In genomic region chr3:37387462-37387861, GRCh38 we compare ENCODE assay signal across 16 cellular contexts.
DNase-seq lines count a peak whose midpoint lies in the region; ATAC-seq and TF ChIP-seq lines count a peak whose summit lies in the region.
"Had no signal": no experiment of that assay in that cellular context is flagged by ENCODE, and none has a peak within 500 bp of the region (broad histone marks: within the 10 kb centered on the region; RNA-seq: fewer than 3 reads in every experiment).

No MANE protein-coding gene starts in this region.

- H3K4me1 ChIP-seq in tibial artery (peaks cover 0 to 35% (median 14%) of the 10 kb centered on the region in 4 donors), foreskin keratinocyte (no peaks in the 10 kb centered on the region)
- H3K4me1 ChIP-seq: BLaER1 had no signal

- peaks cover 18 to 43% (median 21%) of the 10 kb centered on the region in 3 donors for H3K36me3 ChIP-seq in tibial artery

- intact Hi-C loops in Right ventricle myocardium superior (cut with DNase I): no loop called here
- intact Hi-C loops in Right ventricle myocardium inferior (cut with DNase I): no loop called here
- intact Hi-C loops in tibial artery (cut with DNase I; ENCODE audit: low total_unique reads): no loop called here

- H3K9me3 ChIP-seq in tibial artery: no peaks in the 10 kb centered on the region
- H3K9me3 ChIP-seq: HAP-1 had no signal

- DNase-seq in Right ventricle myocardium superior: no peak
- DNase-seq in Right ventricle myocardium inferior (ENCODE audit: missing footprints): no peak
- DNase-seq in endothelial cell (ENCODE audit: low spot score): no peak
- peak; percentile 21 for DNase-seq in myocyte (ENCODE audit: low read depth)
- no peak for DNase-seq in tibial artery
- DNase-seq in GM19240 (ENCODE audit: insufficient read length, low spot score): no peak
- DNase-seq in foreskin keratinocyte: no peak
- DNase-seq: Calu3; CD4-positive, CD25-positive, alpha-beta regulatory T cell; DMS 273 treated with DMSO at 0.1 percent for 48 hours; DMS79 had no signal

- peak; percentile 12 for ATAC-seq in Right ventricle myocardium superior (ENCODE audit: poor library complexity)
- no peak for ATAC-seq in Right ventricle myocardium inferior
- no peak for ATAC-seq in foreskin keratinocyte
- ATAC-seq in GM18511 (IDR thresholded peaks at IDR 0.05; ENCODE audit: unreplicated experiment): no peak
- ATAC-seq: GM12878 had no signal

- no peak overlapping the region for H3K4me3 ChIP-seq in tibial artery
- H3K4me3 ChIP-seq: BLaER1, GM12878, HAP-1 had no signal

- H3K4me1 Mint-ChIP-seq in endothelial cell (ENCODE audit: unreplicated experiment): peaks cover 15% of the 10 kb centered on the region

- no peaks in the 10 kb centered on the region for H3K27me3 ChIP-seq in tibial artery
- H3K27me3 ChIP-seq in foreskin keratinocyte: no peaks in the 10 kb centered on the region
- H3K27me3 ChIP-seq: BLaER1 had no signal

- TF ChIP-seq CTCF in endothelial cell (IDR thresholded peaks at IDR 0.05; ENCODE audit: unreplicated experiment) (no peak), tibial artery (IDR thresholded peaks at IDR 0.05) (no peak), foreskin keratinocyte (conservative IDR thresholded peaks at IDR 0.05) (no peak)

- peak overlapping the region; percentile 57 to 66 for H3K27ac ChIP-seq in tibial artery
- H3K27ac ChIP-seq in foreskin keratinocyte: no peak overlapping the region
- H3K27ac ChIP-seq: 22Rv1, BLaER1 had no signal

- peaks cover 10% of the 10 kb centered on the region for H3K36me3 Mint-ChIP-seq in endothelial cell (ENCODE audit: low read depth, unreplicated experiment)

- no peaks in the 10 kb centered on the region for H3K9me3 Mint-ChIP-seq in endothelial cell (ENCODE audit: unreplicated experiment)

- peaks cover 4% of the 10 kb centered on the region for H3K27me3 Mint-ChIP-seq in endothelial cell (ENCODE audit: unreplicated experiment)
- H3K27me3 Mint-ChIP-seq: CD4-positive, CD25-positive, alpha-beta regulatory T cell had no signal

- H3K4me3 Mint-ChIP-seq in endothelial cell (ENCODE audit: unreplicated experiment): peak overlapping the region; percentile 9
- H3K4me3 Mint-ChIP-seq: CD4-positive, CD25-positive, alpha-beta regulatory T cell had no signal

- H3K27ac Mint-ChIP-seq in endothelial cell (ENCODE audit: unreplicated experiment): no peak overlapping the region
- H3K27ac Mint-ChIP-seq: CD4-positive, CD25-positive, alpha-beta regulatory T cell had no signal
